9 cellular contexts compared by ENCODE assay signal in the genomic region with DNA sequence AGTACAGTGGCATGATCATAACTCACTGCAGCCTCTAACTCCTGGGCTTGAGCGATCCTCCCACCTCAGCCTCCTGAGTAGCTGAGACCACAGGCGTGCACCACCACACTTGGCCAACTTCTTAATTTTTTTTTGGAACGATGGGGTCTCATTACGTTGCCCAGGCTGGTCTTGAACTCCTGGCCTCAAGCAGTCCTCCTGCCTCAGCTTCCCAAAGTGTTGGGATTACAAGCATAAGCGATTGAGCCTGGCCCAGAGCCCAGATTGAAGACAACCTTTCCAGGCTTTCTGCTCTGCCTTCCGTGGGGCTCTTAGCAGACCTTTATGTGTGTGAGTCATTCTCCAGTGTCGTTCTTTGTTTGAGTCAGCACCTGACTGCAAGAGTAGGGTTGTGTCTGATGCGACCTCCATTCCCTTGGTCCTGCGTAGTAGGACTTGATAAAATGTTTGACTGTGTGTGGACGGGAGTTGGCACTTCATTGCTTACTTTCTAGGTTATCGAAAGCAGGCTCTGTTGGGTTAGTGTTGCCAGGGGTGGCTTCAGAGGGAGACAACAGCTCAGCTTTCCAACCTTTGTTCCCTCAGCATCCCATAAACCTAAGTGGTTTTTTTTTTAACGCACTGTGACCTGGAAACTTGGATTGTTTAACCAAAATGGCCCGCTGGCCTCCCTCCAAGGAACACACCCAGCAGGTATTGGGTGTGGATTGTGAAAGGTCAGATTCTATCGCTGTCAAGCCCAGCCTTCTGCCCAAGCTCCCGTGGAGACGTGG. TPM values are rescaled to one million over a fixed set of nuclear protein-coding genes. Genes with fewer than 3 reads are reported as not detected.
A peak's percentile ranks its signal among the peaks of the same experiment; 100 is the strongest.
DNase-seq lines count a peak whose midpoint lies in the region; ATAC-seq, FAIRE-seq and TF ChIP-seq lines count a peak whose summit lies in the region.
"Had no signal": no experiment of that assay in that cellular context is flagged by ENCODE, and none has a peak within 500 bp of the region (broad histone marks: within the 10 kb centered on the region; RNA-seq: fewer than 3 reads in every experiment).

No MANE protein-coding gene starts in this region.

- WGBS in HepG2 (ENCODE audit: low lambda C conversion rate): 30% methylated on average over 16 of the region's 16 CpGs

- H4K20me1 ChIP-seq in HepG2 (ENCODE audit: insufficient read depth, low read length): no peaks in the 10 kb centered on the region

- 0 out of 2 replicates have a peak, but pooled peaks have one; percentile 11 for TF ChIP-seq CTCF in HepG2 (CRISPR knock-in tag; IDR thresholded peaks at IDR 0.05)

- H3K9me3 Mint-ChIP-seq in activated naive CD4-positive, alpha-beta T cell treated with anti-CD3 and anti-CD28 coated beads for 36 hours: no peaks in the 10 kb centered on the region

- FAIRE-seq in HepG2 (lab: Jason Lieb, UNC): peak; percentile 85
- FAIRE-seq in urothelium cell line (lab: Jason Lieb, UNC): no peak

- no peak overlapping the region for H3K27ac Mint-ChIP-seq in activated naive CD4-positive, alpha-beta T cell treated with anti-CD3 and anti-CD28 coated beads for 36 hours

- peaks cover 21% of the 10 kb centered on the region for H3K36me3 Mint-ChIP-seq in activated naive CD4-positive, alpha-beta T cell treated with anti-CD3 and anti-CD28 coated beads for 36 hours (ENCODE audit: low read depth)

- peak overlapping the region in 2 of 3 experiments; percentile 8 to 30; a peak in 4 of 6 replicates for H3K4me3 ChIP-seq in HepG2 (replicated peaks in 1 of 3; ENCODE audit: insufficient read depth in 1 of 3, low read depth in 2 of 3, low read length in 3 of 3)

- POLR2A ChIA-PET in HepG2 (lab: Yijun Ruan, JAX): interaction anchor here (0.7 to 1.7 kb wide), 7 partner anchors 10 to 41 kb away, joined by 3 to 6 read pairs (median 4); partner anchors contain the start of gene EEF2K

- intact Hi-C loops in activated naive CD4-positive, alpha-beta T cell treated with anti-CD3 and anti-CD28 coated beads for 36 hours (cut with micrococcal nuclease): loop anchor here (1.0 kb wide), 2 partner anchors 26 to 40 kb away; partner anchors contain the start of gene EEF2K
- intact Hi-C loops in HepG2 (cut with micrococcal nuclease; ENCODE audit: unreplicated experiment): loop anchor here (2.0 to 10.0 kb wide), 2 partner anchors 34 to 52 kb away; no protein-coding TSS in a partner anchor

- no peaks in the 10 kb centered on the region for H3K27me3 Mint-ChIP-seq in activated naive CD4-positive, alpha-beta T cell treated with anti-CD3 and anti-CD28 coated beads for 36 hours (ENCODE audit: low read depth)

- CTCF ChIA-PET in activated naive CD4-positive, alpha-beta T cell treated with anti-CD3 and anti-CD28 coated beads for 36 hours (lab: Charles Lee): interaction anchor here (0.7 kb wide), 1 partner anchor 20 kb away, joined by 4 read pairs; no protein-coding TSS in a partner anchor
- CTCF ChIA-PET in HepG2 (lab: Yijun Ruan, JAX; ENCODE audit: low intra/inter-chr PET ratio, low total read pairs): no interaction called here

- H3K4me1 Mint-ChIP-seq in activated naive CD4-positive, alpha-beta T cell treated with anti-CD3 and anti-CD28 coated beads for 36 hours (ENCODE audit: low read depth): peaks cover 8% of the 10 kb centered on the region

- in situ Hi-C loops in HepG2 (cut with HindIII; ENCODE audit: extremely low pct_ligation_motif_present, low pct_unique_long_range_greater_than_20kb): no loop called here

- no peak; the same call in 1 of the 2 replicates for TF ChIP-seq RAD21 in HepG2 (CRISPR knock-in tag; IDR thresholded peaks at IDR 0.05)

- peak overlapping the region; percentile 81 for H3K27ac ChIP-seq in HepG2 (ENCODE audit: extremely low read length, insufficient read depth, low read length)

- H2AFZ ChIP-seq in HepG2 (ENCODE audit: low read length): peak overlapping the region; percentile 12

- H3K27me3 ChIP-seq in HepG2 (ENCODE audit: control insufficient read depth in 1 of 2, insufficient read depth in 2 of 2, low read length in 2 of 2): no peaks in the 10 kb centered on the region

- H3K79me2 ChIP-seq in HepG2 (ENCODE audit: insufficient read depth, low read length): peaks cover 2% of the 10 kb centered on the region

- ATAC-seq in HepG2 (peak; percentile 93), GM18861 (IDR thresholded peaks at IDR 0.05; ENCODE audit: unreplicated experiment) (no peak), HG02678 (IDR thresholded peaks at IDR 0.05; ENCODE audit: unreplicated experiment) (no peak)

- no peak; a peak in 1 of 4 replicates for TF ChIP-seq EP300 in HepG2 (IDR thresholded peaks at IDR 0.05; ENCODE audit: low read depth in 2 of 2, low read length in 2 of 2)
- TF ChIP-seq EP300 in HepG2 (CRISPR knock-in tag; IDR thresholded peaks at IDR 0.05; ENCODE audit: borderline replicate concordance): no peak

- H3K4me2 ChIP-seq in HepG2 (ENCODE audit: low read depth, low read length): peak overlapping the region; percentile 64

- no peak for TF ChIP-seq POLR2A in HepG2 (IDR thresholded peaks at IDR 0.05; ENCODE audit: insufficient read depth in 1 of 2, low read depth in 2 of 2, low read length in 2 of 2)

- no TSS peak for BruUV-seq in HepG2 (replicated peaks; lab: Mats Ljungman, UMichigan)

- H3K4me1 ChIP-seq in HepG2 (ENCODE audit: insufficient read depth, low read length): peaks cover 18% of the 10 kb centered on the region

- no peaks in the 10 kb centered on the region for H3K9me3 ChIP-seq in HepG2 (ENCODE audit: low read length)

- H3K4me3 Mint-ChIP-seq in activated naive CD4-positive, alpha-beta T cell treated with anti-CD3 and anti-CD28 coated beads for 36 hours: no peak overlapping the region

- H3K9ac ChIP-seq in HepG2 (ENCODE audit: insufficient read depth, low read depth, low read length): peak overlapping the region; percentile 54

- H3K36me3 ChIP-seq in HepG2 (replicated peaks in 1 of 2; ENCODE audit: control insufficient read depth in 1 of 2, insufficient read depth in 2 of 2, low read length in 2 of 2): peaks cover 18 to 38% of the 10 kb centered on the region in 2 experiments

- peak; percentile 66 for DNase-seq in activated naive CD4-positive, alpha-beta T cell treated with anti-CD3 and anti-CD28 coated beads for 36 hours
- DNase-seq in activated naive CD4-positive, alpha-beta T cell (lab: John Stamatoyannopoulos, UW): no peak
- DNase-seq in activated naive CD4-positive, alpha-beta T cell treated with anti-CD3 and anti-CD28 coated beads, Interleukin-2, amount 50 U/mL, for 16 hours: peak; percentile 20
- peak; percentile 93 for DNase-seq in HepG2 (ENCODE audit: low spot score)
- DNase-seq in urothelium cell line (ENCODE audit: low spot score): peak; percentile 65
- DNase-seq in SKM-1 (lab: John Stamatoyannopoulos, UW; ENCODE audit: unreplicated experiment): no peak
- DNase-seq: posterior cingulate gyrus had no signal

TF ChIP-seq in HepG2, 621 proteins besides CTCF, POLR2A, EP300 and RAD21 (continues in another document):
- TF ChIP-seq SRSF9 (IDR thresholded peaks at IDR 0.05; ENCODE audit: borderline replicate concordance, insufficient read depth, low read depth, low read length, poor library complexity, severe bottlenecking) (no peak), ZXDC (CRISPR knock-in tag; IDR thresholded peaks at IDR 0.05) (0 out of 2 replicates have a peak, but pooled peaks have one; percentile 49), MXI1 (IDR thresholded peaks at IDR 0.05; ENCODE audit: borderline replicate concordance, low read depth, low read length) (0 out of 3 replicates have a peak, but pooled peaks have one; percentile 7)

RNA-seq across cellular contexts. Expression of gene EEF2K, which starts 26.4 kb away (rescaled TPM):
- total RNA-seq in activated naive CD4-positive, alpha-beta T cell treated with anti-CD3 and anti-CD28 coated beads for 36 hours: 1 to 10 TPM; 9.8 to 10.0 TPM
- 14.3 and 23.8 TPM in 2 replicates for total RNA-seq in HepG2 (2016; rRNA removed; fragmentation: Illumina TruSeq; extraction: Trizol)
- total RNA-seq in HepG2 (2016; cell fraction: cytosol; rRNA removed; fragmentation: Illumina TruSeq; extraction: Trizol; ENCODE audit: low read depth): 3.2 and 3.4 TPM in 2 replicates
- 12.5 and 22.8 TPM in 2 replicates for total RNA-seq in HepG2 (2016; cell fraction: insoluble cytoplasmic fraction; rRNA removed; fragmentation: Illumina TruSeq; extraction: Trizol)
- total RNA-seq in HepG2 (2016; cell fraction: membrane; rRNA removed; fragmentation: Illumina TruSeq; extraction: Trizol): 8.3 and 8.6 TPM in 2 replicates
- 20.0 and 25.8 TPM in 2 replicates for total RNA-seq in HepG2 (2016; cell fraction: nucleus; rRNA removed; fragmentation: Illumina TruSeq; extraction: Trizol)
- polyA plus RNA-seq in HepG2 (2011; rRNA removed): 20.0 and 22.0 TPM in 2 replicates
- 7.4 and 8.9 TPM in 2 replicates for polyA plus RNA-seq in HepG2 (2011; cell fraction: cytosol; rRNA removed)
- polyA plus RNA-seq in HepG2 (2011; cell fraction: nucleus; rRNA removed): 47.8 and 56.1 TPM in 2 replicates
- polyA plus RNA-seq in HepG2 (2012): 11.0 and 12.1 TPM in 2 replicates
- 1.1 and 1.2 TPM in 2 replicates for polyA plus RNA-seq in HepG2 (2016; cell fraction: cytosol; fragmentation: Illumina TruSeq; extraction: Trizol; ENCODE audit: low read depth)
- polyA plus RNA-seq in HepG2 (2016; cell fraction: insoluble cytoplasmic fraction; fragmentation: Illumina TruSeq; extraction: Trizol; ENCODE audit: low read depth): 8.7 and 10.9 TPM in 2 replicates
- polyA plus RNA-seq in HepG2 (2016; cell fraction: membrane; fragmentation: Illumina TruSeq; extraction: Trizol; ENCODE audit: low read depth): 2.6 and 3.0 TPM in 2 replicates
- polyA plus RNA-seq in HepG2 (2016; cell fraction: nucleus; fragmentation: Illumina TruSeq; extraction: Trizol; ENCODE audit: insufficient read depth, low read depth): 33.2 and 35.2 TPM in 2 replicates
- 52.0 and 57.8 TPM in 2 replicates for polyA minus RNA-seq in HepG2 (2011; rRNA and poly(A)+ RNA removed; ENCODE audit: low replicate concordance)
- 14.7 and 15.5 TPM in 2 replicates for polyA minus RNA-seq in HepG2 (2011; cell fraction: cytosol; rRNA and poly(A)+ RNA removed)
- polyA minus RNA-seq in HepG2 (2011; cell fraction: nucleus; rRNA and poly(A)+ RNA removed): 23.9 and 25.6 TPM in 2 replicates

Comparison
In these comparisons a context has a peak if more than half of its experiments do, and no peak if none do; other contexts are left out.
1. DNase-seq: peak in activated naive CD4-positive, alpha-beta T cell treated with anti-CD3 and anti-CD28 coated beads for 36 hours (single experiment), activated naive CD4-positive, alpha-beta T cell treated with anti-CD3 and anti-CD28 coated beads, Interleukin-2, amount 50 U/mL, for 16 hours (single experiment), HepG2 (single experiment) and urothelium cell line (single experiment); none in activated naive CD4-positive, alpha-beta T cell (0 of 4) and SKM-1 (single experiment).